ENCODE assay signal across 7 cellular contexts in genomic region chr19:31348416-31349159, GRCh38. TPM values are rescaled to one million over a fixed set of nuclear protein-coding genes. Genes with fewer than 3 reads are reported as not detected.
DNase-seq lines count a peak whose midpoint lies in the region; ATAC-seq and TF ChIP-seq lines count a peak whose summit lies in the region.

No MANE protein-coding gene starts in this region.

- peak overlapping the region; percentile 20 to 50 (median 32) for H3K9ac ChIP-seq in skeletal muscle tissue (ENCODE audit: low read depth in 1 of 3, low read length in 3 of 3)

- H3K27me3 ChIP-seq in HL-60 (ENCODE audit: insufficient read depth, poor library complexity, severe bottlenecking) (peaks cover 20% of the 10 kb centered on the region), right atrium auricular region (peaks cover 0 to 6% of the 10 kb centered on the region in 2 donors), skeletal muscle tissue (ENCODE audit: control insufficient read depth in 3 of 3, insufficient read depth in 3 of 3, low read length in 3 of 3) (peaks cover 10 to 34% (median 29%) of the 10 kb centered on the region in 3 donors)

- DNase-seq in HL-60 (ENCODE audit: low read depth in 1 of 2, low spot score in 1 of 2) (peak in 1 of 2 experiments; percentile 3), right atrium auricular region (ENCODE audit: low spot score) (no peak), NAMALWA (ENCODE audit: low spot score) (no peak), GOT3 (lab: John Stamatoyannopoulos, UW) (no peak)
- peak; percentile 15 to 28 for DNase-seq in activated T-cell treated with anti-CD3 and anti-CD28 coated beads, Interleukin-2, amount 50 U/mL, for 72 hours

- peak overlapping the region; percentile 83 for H3K4me3 Mint-ChIP-seq in activated T-cell treated with anti-CD3 and anti-CD28 coated beads, Interleukin-2, amount 50 U/mL, for 72 hours

- TF ChIP-seq CTCF in HL-60 (IDR thresholded peaks at IDR 0.05; ENCODE audit: insufficient read depth, low read length) (no peak), right atrium auricular region (IDR thresholded peaks at IDR 0.05) (no peak)

- peaks cover 51% of the 10 kb centered on the region for H3K27me3 Mint-ChIP-seq in activated T-cell treated with anti-CD3 and anti-CD28 coated beads, Interleukin-2, amount 50 U/mL, for 72 hours (ENCODE audit: low read depth)

- peak; percentile 25 to 26 for ATAC-seq in activated T-cell treated with anti-CD3 and anti-CD28 coated beads, Interleukin-2, amount 50 U/mL, for 72 hours (replicated peaks in 1 of 2)
- ATAC-seq in GM21367 (IDR thresholded peaks at IDR 0.05; ENCODE audit: unreplicated experiment) = no peak

- H3K4me1 ChIP-seq in right atrium auricular region (peaks cover 0 to 29% of the 10 kb centered on the region in 2 donors), skeletal muscle tissue (ENCODE audit: control insufficient read depth in 3 of 3, insufficient read depth in 3 of 3, low read length in 3 of 3) (peaks cover 15 to 28% (median 20%) of the 10 kb centered on the region in 3 donors)

- H3K4me1 Mint-ChIP-seq in activated T-cell treated with anti-CD3 and anti-CD28 coated beads, Interleukin-2, amount 50 U/mL, for 72 hours (ENCODE audit: low read depth) = peaks cover 26% of the 10 kb centered on the region

- peak overlapping the region; percentile 86 for H3K4me3 ChIP-seq in HL-60 (replicated peaks; ENCODE audit: insufficient read depth, low read length)
- peak overlapping the region; percentile 85 to 89 for H3K4me3 ChIP-seq in right atrium auricular region
- peak overlapping the region; percentile 61 to 71 (median 65) for H3K4me3 ChIP-seq in skeletal muscle tissue (ENCODE audit: low read length in 3 of 3)

- H3K27ac ChIP-seq in HL-60 (replicated peaks) (peak overlapping the region; percentile 58), right atrium auricular region (peak overlapping the region; percentile 78 to 89), skeletal muscle tissue (ENCODE audit: low read depth, low read length) (peak overlapping the region; percentile 40)

- peaks cover 2 to 3% of the 10 kb centered on the region in 2 donors for H3K36me3 Mint-ChIP-seq in activated T-cell treated with anti-CD3 and anti-CD28 coated beads, Interleukin-2, amount 50 U/mL, for 72 hours (ENCODE audit: insufficient read depth in 2 of 2)

- H3K9me3 ChIP-seq in right atrium auricular region (no peaks in the 10 kb centered on the region), skeletal muscle tissue (ENCODE audit: control insufficient read depth in 3 of 3, low read length in 3 of 3) (no peaks in the 10 kb centered on the region)

- H3K27ac Mint-ChIP-seq in activated T-cell treated with anti-CD3 and anti-CD28 coated beads, Interleukin-2, amount 50 U/mL, for 72 hours = no peak overlapping the region

- no peaks in the 10 kb centered on the region for H3K9me3 Mint-ChIP-seq in activated T-cell treated with anti-CD3 and anti-CD28 coated beads, Interleukin-2, amount 50 U/mL, for 72 hours

- no peaks in the 10 kb centered on the region for H3K36me3 ChIP-seq in right atrium auricular region
- peaks cover 0 to 2% (median 0%) of the 10 kb centered on the region in 3 donors for H3K36me3 ChIP-seq in skeletal muscle tissue (ENCODE audit: control insufficient read depth in 3 of 3, insufficient read depth in 3 of 3, low read length in 3 of 3)

RNA-seq across cellular contexts. Expression of gene TSHZ3, which starts 0.6 kb away (rescaled TPM):
- total RNA-seq in activated T-cell treated with anti-CD3 and anti-CD28 coated beads, Interleukin-2, amount 50 U/mL, for 72 hours = 1 to 10 TPM in 1 of 2 donors, under 1 TPM in 1; 0.74 to 3.0 TPM
- 1 to 10 TPM; 3.9 to 5.6 TPM for total RNA-seq in right atrium auricular region
- total RNA-seq in skeletal muscle tissue = 6.3 TPM

Comparison
In these comparisons a context has a peak if more than half of its experiments do, and no peak if none do; other contexts are left out.
1. DNase-seq: peak in activated T-cell treated with anti-CD3 and anti-CD28 coated beads, Interleukin-2, amount 50 U/mL, for 72 hours (2 of 2); none in right atrium auricular region (single experiment), NAMALWA (single experiment) and GOT3 (single experiment).
2. Peak in every context shown above with its lines, with median percentiles within 50 percentile points of each other: H3K27ac ChIP-seq and H3K4me3 ChIP-seq.